ENCODE assay signal across 8 cellular contexts in genomic region chr1:28913786-28914227, GRCh38. TPM values are rescaled to one million over a fixed set of nuclear protein-coding genes. Genes with fewer than 3 reads are reported as not detected.
DNase-seq lines count a peak whose midpoint lies in the region; ATAC-seq and TF ChIP-seq lines count a peak whose summit lies in the region.

No MANE protein-coding gene starts in this region.

- H3K9ac ChIP-seq in GM23248, result peak overlapping the region; percentile 43

- no peaks in the 10 kb centered on the region for H3K9me3 ChIP-seq in GM23248 (ENCODE audit: low read depth)
- no peaks in the 10 kb centered on the region for H3K9me3 ChIP-seq in SJCRH30 (replicated peaks)
- no peaks in the 10 kb centered on the region for H3K9me3 ChIP-seq in gastrocnemius medialis

- ATAC-seq in gastrocnemius medialis (peak; percentile 48), HG02973 (IDR thresholded peaks at IDR 0.05; ENCODE audit: unreplicated experiment) (no peak)

- H3F3A ChIP-seq in GM23248 (ENCODE audit: insufficient read depth), result 0 out of 2 replicates have a peak, but pooled peaks cover 3% of the 10 kb centered on the region

- TF ChIP-seq POLR2A in gastrocnemius medialis (IDR thresholded peaks at IDR 0.05), result no peak

- no peaks in the 10 kb centered on the region for H3K79me2 ChIP-seq in GM23248 (ENCODE audit: insufficient read depth)

- peak overlapping the region; percentile 77 for H2AFZ ChIP-seq in GM23248

- H3K4me1 ChIP-seq in GM23248 (ENCODE audit: insufficient read depth) (no peaks in the 10 kb centered on the region), SJCRH30 (peaks cover 19% of the 10 kb centered on the region), gastrocnemius medialis (peaks cover 11 to 16% of the 10 kb centered on the region in 2 donors)

- peak overlapping the region; percentile 74 for H3K4me3 ChIP-seq in GM23248
- H3K4me3 ChIP-seq in SJCRH30, result peak overlapping the region; percentile 66
- peak overlapping the region; percentile 36 for H3K4me3 ChIP-seq in fibroblast of mammary gland (ENCODE audit: control insufficient read depth, low read depth, low read length)
- peak overlapping the region; percentile 58 to 72 (median 60) for H3K4me3 ChIP-seq in gastrocnemius medialis

- DNase-seq in GM23248 (no peak), SJCRH30 (no peak), fibroblast of mammary gland (ENCODE audit: low read depth) (no peak), gastrocnemius medialis (peak in 1 of 2 donors; percentile 36), mucosa of gallbladder (ENCODE audit: low spot score) (no peak), NCI-H510A (lab: John Stamatoyannopoulos, UW) (no peak)
- DNase-seq in activated CD4-positive, CD25-positive, alpha-beta regulatory T cell treated with anti-CD3 and anti-CD28 coated beads, Interleukin-2, amount 50 U/mL, for 72 hours, result no peak

- H4K20me1 ChIP-seq in GM23248 (ENCODE audit: insufficient read depth), result no peaks in the 10 kb centered on the region

- no peak overlapping the region for H3K27ac ChIP-seq in GM23248
- H3K27ac ChIP-seq in SJCRH30, result peak overlapping the region; percentile 43
- peak overlapping the region; percentile 80 to 87 (median 84) for H3K27ac ChIP-seq in gastrocnemius medialis

- no peaks in the 10 kb centered on the region for H3K36me3 ChIP-seq in GM23248 (ENCODE audit: low read depth)
- no peaks in the 10 kb centered on the region for H3K36me3 ChIP-seq in SJCRH30
- H3K36me3 ChIP-seq in gastrocnemius medialis, result no peaks in the 10 kb centered on the region

- TF ChIP-seq CTCF in fibroblast of mammary gland (conservative IDR thresholded peaks at IDR 0.05; ENCODE audit: control insufficient read depth, insufficient read depth, low read depth, low read length), result no peak
- no peak for TF ChIP-seq CTCF in gastrocnemius medialis (IDR thresholded peaks at IDR 0.05 in 4 of 5, conservative IDR thresholded peaks at IDR 0.05 in 1 of 5)

- H3K9me2 ChIP-seq in GM23248 (ENCODE audit: insufficient read depth), result no peaks in the 10 kb centered on the region

- H3K4me2 ChIP-seq in GM23248 (ENCODE audit: unreplicated experiment), result peak overlapping the region; percentile 80

- WGBS in GM23248 (ENCODE audit: low coverage in 1 of 2, low lambda C conversion rate in 2 of 2, missing lambda C conversion rate in 2 of 2), 2 experiments, result 33 to 41% methylated on average over 10 of the region's 10 CpGs

- H3K27me3 ChIP-seq in GM23248 (replicated peaks; ENCODE audit: insufficient read depth), result no peaks in the 10 kb centered on the region
- no peaks in the 10 kb centered on the region for H3K27me3 ChIP-seq in SJCRH30
- no peaks in the 10 kb centered on the region for H3K27me3 ChIP-seq in gastrocnemius medialis

- in situ Hi-C loops in GM23248 (cut with MboI) (no loop called here), gastrocnemius medialis (cut with MboI; ENCODE audit: low sequenced_read_pairs in 4 of 4) (no loop called here)

- intact Hi-C loops in gastrocnemius medialis (cut with DNase I; ENCODE audit: low total_unique reads), result loop anchor here (2.0 kb wide), 1 partner anchor 27 kb away; no protein-coding TSS in a partner anchor

RNA-seq across cellular contexts. Expression of gene EPB41, which starts 0.6 kb away (rescaled TPM):
- total RNA-seq in GM23248 (2014; rRNA removed; shearing (Covaris generic)), result 1.5 and 2.7 TPM in 2 replicates
- polyA plus RNA-seq in GM23248 (2016; fragmentation: Nextera tagmentation; extraction: Ambion mirVana), result 0.89 and 0.91 TPM in 2 replicates
- 67.1 and 68.9 TPM in 2 replicates for total RNA-seq in SJCRH30 (2014; rRNA removed; shearing (Covaris generic))
- total RNA-seq in gastrocnemius medialis (10 to 100 TPM; 19.5 to 28.6 (median 23.6) TPM), mucosa of gallbladder (71.7 TPM)
